Comparison of ENCODE assay signal across 17 cellular contexts in genomic region chr4:141416219-141416618, GRCh38.
A peak's percentile ranks its signal among the peaks of the same experiment; 100 is the strongest.
DNase-seq lines count a peak whose midpoint lies in the region; ATAC-seq and TF ChIP-seq lines count a peak whose summit lies in the region.
"Had no signal": no experiment of that assay in that cellular context is flagged by ENCODE, and none has a peak within 500 bp of the region (broad histone marks: within the 10 kb centered on the region; RNA-seq: fewer than 3 reads in every experiment).

No MANE protein-coding gene starts in this region.

- no peak overlapping the region for H3K4me3 Mint-ChIP-seq in stimulated activated naive CD8-positive, alpha-beta T cell treated with anti-CD3 and anti-CD28 coated beads, Interleukin-15, amount 100 ng/mL, for 72 hours
- H3K4me3 Mint-ChIP-seq: CD8-positive, alpha-beta memory T cell had no signal

- no peaks in the 10 kb centered on the region for H3K27me3 Mint-ChIP-seq in stimulated activated naive CD8-positive, alpha-beta T cell treated with anti-CD3 and anti-CD28 coated beads, Interleukin-15, amount 100 ng/mL, for 72 hours

- H3K4me1 Mint-ChIP-seq in stimulated activated naive CD8-positive, alpha-beta T cell treated with anti-CD3 and anti-CD28 coated beads, Interleukin-15, amount 100 ng/mL, for 72 hours: no peaks in the 10 kb centered on the region
- H3K4me1 Mint-ChIP-seq: CD8-positive, alpha-beta memory T cell had no signal

- H3K4me1 ChIP-seq in gastrocnemius medialis: no peaks in the 10 kb centered on the region
- H3K4me1 ChIP-seq: BE2C had no signal

- ATAC-seq in stimulated activated naive CD8-positive, alpha-beta T cell treated with anti-CD3 and anti-CD28 coated beads, Interleukin-15, amount 100 ng/mL, for 72 hours: no peak
- ATAC-seq in gastrocnemius medialis: no peak

- H3K9me3 ChIP-seq in gastrocnemius medialis: no peaks in the 10 kb centered on the region
- H3K9me3 ChIP-seq: BE2C had no signal

- no peak for TF ChIP-seq POLR2A in gastrocnemius medialis (IDR thresholded peaks at IDR 0.05)

- H3K27ac ChIP-seq in gastrocnemius medialis: no peak overlapping the region
- H3K27ac ChIP-seq: HL-60, PC-9 had no signal

- no peak overlapping the region for H3K27ac Mint-ChIP-seq in stimulated activated naive CD8-positive, alpha-beta T cell treated with anti-CD3 and anti-CD28 coated beads, Interleukin-15, amount 100 ng/mL, for 72 hours
- H3K27ac Mint-ChIP-seq: CD8-positive, alpha-beta memory T cell had no signal

- no peaks in the 10 kb centered on the region for H3K36me3 ChIP-seq in gastrocnemius medialis
- H3K36me3 ChIP-seq: BE2C had no signal

- H3K9me3 Mint-ChIP-seq in stimulated activated naive CD8-positive, alpha-beta T cell treated with anti-CD3 and anti-CD28 coated beads, Interleukin-15, amount 100 ng/mL, for 72 hours: no peaks in the 10 kb centered on the region

- in situ Hi-C loops in astrocyte of the cerebellum (cut with HindIII; ENCODE audit: low sequenced_read_pairs) (no loop called here), gastrocnemius medialis (cut with MboI; ENCODE audit: low sequenced_read_pairs in 4 of 4) (no loop called here)

- no peaks in the 10 kb centered on the region for H3K27me3 ChIP-seq in gastrocnemius medialis
- H3K27me3 ChIP-seq: BE2C had no signal

- H3K4me3 ChIP-seq in astrocyte of the cerebellum (ENCODE audit: low read depth, low read length): no peak overlapping the region
- no peak overlapping the region for H3K4me3 ChIP-seq in foreskin fibroblast (ENCODE audit: low read depth in 1 of 2, low read length in 2 of 2)
- no peak overlapping the region for H3K4me3 ChIP-seq in gastrocnemius medialis
- H3K4me3 ChIP-seq: PC-9 had no signal

- peak; percentile 42 for DNase-seq in A172 (ENCODE audit: low spot score)
- DNase-seq in GM04504 (ENCODE audit: low read depth): peak; percentile 42
- DNase-seq in astrocyte of the cerebellum (ENCODE audit: low read depth): peak; percentile 6
- peak; percentile 41 to 52 for DNase-seq in foreskin fibroblast
- no peak for DNase-seq in stimulated activated naive CD8-positive, alpha-beta T cell treated with anti-CD3 and anti-CD28 coated beads, Interleukin-15, amount 100 ng/mL, for 72 hours
- no peak for DNase-seq in gastrocnemius medialis
- no peak for DNase-seq in RKO (ENCODE audit: low spot score)
- no peak for DNase-seq in NCI-H748 treated with DMSO at 0.1 percent for 48 hours (lab: John Stamatoyannopoulos, UW)
- DNase-seq: BE2C; CD8-positive, alpha-beta memory T cell; HCEC 1CT; KBM-7; NCI-H1092; NCI-H2227 treated with DMSO at 0.1 percent for 48 hours; NCI-H526; PC-9 had no signal

- TF ChIP-seq CTCF in astrocyte of the cerebellum (IDR thresholded peaks at IDR 0.05; ENCODE audit: low read depth, low read length, missing control alignments) (no peak), foreskin fibroblast (IDR thresholded peaks at IDR 0.05; ENCODE audit: low read depth, low read length) (no peak), gastrocnemius medialis (IDR thresholded peaks at IDR 0.05 in 4 of 5, conservative IDR thresholded peaks at IDR 0.05 in 1 of 5) (no peak)

- intact Hi-C loops in gastrocnemius medialis (cut with DNase I; ENCODE audit: low total_unique reads): no loop called here

Comparison
In these comparisons a context has a peak if more than half of its experiments do, and no peak if none do; other contexts are left out.
1. DNase-seq: peak in A172 (single experiment), GM04504 (single experiment), astrocyte of the cerebellum (single experiment) and foreskin fibroblast (2 of 2); none in stimulated activated naive CD8-positive, alpha-beta T cell treated with anti-CD3 and anti-CD28 coated beads, Interleukin-15, amount 100 ng/mL, for 72 hours (0 of 2), gastrocnemius medialis (0 of 2), RKO (single experiment) and NCI-H748 treated with DMSO at 0.1 percent for 48 hours (single experiment).